10 cellular contexts compared by ENCODE assay signal in the genomic region with DNA sequence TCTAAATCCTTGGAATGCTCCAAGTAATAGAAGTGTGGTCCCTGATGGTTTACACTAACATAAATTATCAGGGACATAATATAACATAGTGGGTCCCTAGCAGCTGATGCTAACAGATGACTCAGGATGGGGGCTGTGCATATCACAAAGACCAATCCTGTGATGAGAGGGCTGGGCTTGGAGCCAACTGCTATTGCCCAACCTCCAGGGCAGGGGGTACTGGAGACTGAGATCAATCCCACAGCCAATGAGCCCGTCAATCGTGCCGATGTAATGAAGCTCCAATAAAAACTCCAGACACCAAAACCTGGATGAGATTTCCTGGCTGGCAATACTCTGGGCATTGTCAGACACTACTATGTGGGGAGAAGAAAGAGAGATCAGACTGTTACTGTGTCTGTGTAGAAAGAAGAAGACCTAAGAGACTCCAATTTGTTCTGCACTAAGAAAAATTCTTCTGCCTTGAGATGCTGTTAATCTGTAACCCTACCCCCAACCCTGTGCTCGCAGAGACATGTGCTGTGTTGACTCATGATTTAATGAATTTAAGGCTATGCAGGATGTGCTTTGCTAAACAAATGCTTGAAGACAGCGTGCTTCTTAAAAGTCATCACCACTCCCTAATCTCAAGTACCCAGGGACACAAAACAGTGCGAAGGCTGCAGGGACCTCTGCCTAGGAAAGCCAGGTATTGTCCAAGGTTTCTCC. TPM values are rescaled to one million over a fixed set of nuclear protein-coding genes. Genes with fewer than 3 reads are reported as not detected.
DNase-seq lines count a peak whose midpoint lies in the region; TF ChIP-seq lines count a peak whose summit lies in the region.
"Had no signal": no experiment of that assay in that cellular context is flagged by ENCODE, and none has a peak within 500 bp of the region (broad histone marks: within the 10 kb centered on the region; RNA-seq: fewer than 3 reads in every experiment).

No MANE protein-coding gene starts in this region.

- no peak overlapping the region for H2AFZ ChIP-seq in SK-N-SH (ENCODE audit: low read depth)

- H3K9ac ChIP-seq in SK-N-SH, result no peak overlapping the region

- peak overlapping the region; percentile 71 for H3K4me2 ChIP-seq in SK-N-SH

- H3K36me3 ChIP-seq in SK-N-SH (replicated peaks in 1 of 2; ENCODE audit: control insufficient read depth in 1 of 2, insufficient read depth in 2 of 2, low read length in 1 of 2) (peaks cover 0 to 5% of the 10 kb centered on the region in 2 experiments), thyroid gland (no peaks in the 10 kb centered on the region)

- peak; percentile 37 for DNase-seq in NCI-H748 (lab: John Stamatoyannopoulos, UW; ENCODE audit: unreplicated experiment)
- no peak for DNase-seq in NCI-H748 treated with DMSO at 0.1 percent for 48 hours (lab: John Stamatoyannopoulos, UW)
- DNase-seq in SK-N-SH, result no peak
- DNase-seq in glomerular visceral epithelial cell (ENCODE audit: extremely low spot score), result peak; percentile 96
- DNase-seq in thyroid gland, result peak; percentile 13 to 14
- DNase-seq in AML-193 (lab: John Stamatoyannopoulos, UW), result no peak
- no peak for DNase-seq in NCI-H526 (lab: John Stamatoyannopoulos, UW)
- no peak for DNase-seq in NOMO-1 treated with DMSO at 0.1 percent for 48 hours (lab: John Stamatoyannopoulos, UW; ENCODE audit: unreplicated experiment)
- DNase-seq: activated CD8-positive, alpha-beta T cell treated with anti-CD3 and anti-CD28 coated beads for 36 hours; midbrain had no signal

- no peaks in the 10 kb centered on the region for H4K20me1 ChIP-seq in SK-N-SH (ENCODE audit: insufficient read depth)

- H3K27me3 ChIP-seq in SK-N-SH (ENCODE audit: insufficient read depth) (no peaks in the 10 kb centered on the region), thyroid gland (no peaks in the 10 kb centered on the region)

- TF ChIP-seq RAD21 in SK-N-SH (IDR thresholded peaks at IDR 0.05; ENCODE audit: low read length), result no peak

- no peak for TF ChIP-seq CTCF in SK-N-SH (IDR thresholded peaks at IDR 0.05)
- TF ChIP-seq CTCF in thyroid gland (IDR thresholded peaks at IDR 0.05), result no peak

- H3K4me3 ChIP-seq in SK-N-SH (ENCODE audit: low read depth in 2 of 2, low read length in 1 of 2) (no peak overlapping the region; a peak in 1 of 4 replicates), thyroid gland (replicated peaks in 1 of 3) (no peak overlapping the region)

- H3K9me3 ChIP-seq in SK-N-SH, result no peaks in the 10 kb centered on the region
- no peaks in the 10 kb centered on the region for H3K9me3 ChIP-seq in thyroid gland

- no peaks in the 10 kb centered on the region for H3K9me2 ChIP-seq in SK-N-SH

- peak in 1 of 2 experiments; percentile 27; a peak in 1 of 4 replicates for TF ChIP-seq EP300 in SK-N-SH (IDR thresholded peaks at IDR 0.05; ENCODE audit: borderline replicate concordance in 1 of 2, low read depth in 1 of 2, low read length in 1 of 2)

- peaks cover 4 to 27% of the 10 kb centered on the region in 2 experiments; a peak in 3 of 4 replicates for H3K4me1 ChIP-seq in SK-N-SH (ENCODE audit: control insufficient read depth in 1 of 2, insufficient read depth in 2 of 2, low read depth in 1 of 2, low read length in 1 of 2)
- H3K4me1 ChIP-seq in thyroid gland, result peaks cover 0 to 4% of the 10 kb centered on the region in 2 donors

- H3F3A ChIP-seq in SK-N-SH (replicated peaks; ENCODE audit: insufficient read depth), result peaks cover 21% of the 10 kb centered on the region

- CTCF ChIA-PET in SK-N-SH (lab: Yijun Ruan, JAX), result interaction anchor here (0.8 to 1.9 kb wide), 3 partner anchors 76 to 113 kb away, joined by 3 to 5 read pairs (median 4); no protein-coding TSS in a partner anchor

- WGBS in SK-N-SH (ENCODE audit: low lambda C conversion rate), result 33% methylated on average over 6 of the region's 6 CpGs
- WGBS in thyroid gland, 2 donors, result 82 to 86% methylated on average over 6 of the region's 6 CpGs

- intact Hi-C loops in thyroid gland (cut with DNase I), result no loop called here

- H3K27ac ChIP-seq in SK-N-SH (ENCODE audit: low read depth in 2 of 2, low read length in 1 of 2), result peak overlapping the region; percentile 32 to 83; a peak in 3 of 4 replicates
- H3K27ac ChIP-seq in thyroid gland, result no peak overlapping the region

- POLR2A ChIA-PET in SK-N-SH (lab: Yijun Ruan, JAX), result no interaction called here

- H3K79me2 ChIP-seq in SK-N-SH (ENCODE audit: insufficient read depth), result peaks cover 20% of the 10 kb centered on the region; the same call in 1 of the 2 replicates

- TF ChIP-seq POLR2A in thyroid gland (IDR thresholded peaks at IDR 0.05), result no peak

TF ChIP-seq in SK-N-SH, 30 proteins besides CTCF, POLR2A, EP300 and RAD21:
- TF ChIP-seq FOSL2 (IDR thresholded peaks at IDR 0.05; ENCODE audit: borderline replicate concordance, low read depth) (peak; percentile 74; the same call in 1 of the 2 replicates), FOXM1 (IDR thresholded peaks at IDR 0.05; ENCODE audit: low read depth) (no peak), TCF12 (IDR thresholded peaks at IDR 0.05) (peak; percentile 30), RFX5 (IDR thresholded peaks at IDR 0.05; ENCODE audit: low read length) (no peak), RXRA (IDR thresholded peaks at IDR 0.05; ENCODE audit: borderline replicate concordance, low read depth) (no peak), JUND (IDR thresholded peaks at IDR 0.05) (peak; percentile 69), TEAD4 (IDR thresholded peaks at IDR 0.05; ENCODE audit: borderline replicate concordance, insufficient read depth) (0 out of 2 replicates have a peak, but pooled peaks have one; percentile 36), SIN3A (IDR thresholded peaks at IDR 0.05; ENCODE audit: borderline replicate concordance, low read depth, low read length) (no peak; the same call in 1 of the 2 replicates), SMC3 (IDR thresholded peaks at IDR 0.05; ENCODE audit: low read depth, low read length) (no peak), NFIC (IDR thresholded peaks at IDR 0.05; ENCODE audit: borderline replicate concordance) (peak; percentile 78), ELF1 (IDR thresholded peaks at IDR 0.05) (no peak)
- TF ChIP-seq, protein P1, sequence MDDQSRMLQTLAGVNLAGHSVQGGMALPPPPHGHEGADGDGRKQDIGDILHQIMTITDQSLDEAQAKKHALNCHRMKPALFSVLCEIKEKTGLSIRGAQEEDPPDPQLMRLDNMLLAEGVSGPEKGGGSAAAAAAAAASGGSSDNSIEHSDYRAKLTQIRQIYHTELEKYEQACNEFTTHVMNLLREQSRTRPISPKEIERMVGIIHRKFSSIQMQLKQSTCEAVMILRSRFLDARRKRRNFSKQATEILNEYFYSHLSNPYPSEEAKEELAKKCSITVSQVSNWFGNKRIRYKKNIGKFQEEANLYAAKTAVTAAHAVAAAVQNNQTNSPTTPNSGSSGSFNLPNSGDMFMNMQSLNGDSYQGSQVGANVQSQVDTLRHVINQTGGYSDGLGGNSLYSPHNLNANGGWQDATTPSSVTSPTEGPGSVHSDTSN (IDR thresholded peaks at IDR 0.05), result peak; percentile 77
- TF ChIP-seq, protein P2, sequence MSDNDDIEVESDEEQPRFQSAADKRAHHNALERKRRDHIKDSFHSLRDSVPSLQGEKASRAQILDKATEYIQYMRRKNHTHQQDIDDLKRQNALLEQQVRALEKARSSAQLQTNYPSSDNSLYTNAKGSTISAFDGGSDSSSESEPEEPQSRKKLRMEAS (IDR thresholded peaks at IDR 0.05; ENCODE audit: low read depth), result peak; percentile 82; the same call in 1 of the 2 replicates
- TF ChIP-seq, protein P3, sequence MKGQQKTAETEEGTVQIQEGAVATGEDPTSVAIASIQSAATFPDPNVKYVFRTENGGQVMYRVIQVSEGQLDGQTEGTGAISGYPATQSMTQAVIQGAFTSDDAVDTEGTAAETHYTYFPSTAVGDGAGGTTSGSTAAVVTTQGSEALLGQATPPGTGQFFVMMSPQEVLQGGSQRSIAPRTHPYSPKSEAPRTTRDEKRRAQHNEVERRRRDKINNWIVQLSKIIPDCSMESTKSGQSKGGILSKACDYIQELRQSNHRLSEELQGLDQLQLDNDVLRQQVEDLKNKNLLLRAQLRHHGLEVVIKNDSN (IDR thresholded peaks at IDR 0.05; ENCODE audit: borderline replicate concordance, low read depth), result 0 out of 2 replicates have a peak, but pooled peaks have one; percentile 8

RNA-seq across cellular contexts. Expression of a gene that starts 33.4 kb away (rescaled TPM):
- polyA plus RNA-seq in SK-N-SH (2012; rRNA removed), result 7.8 and 10.3 TPM in 2 replicates
- polyA plus RNA-seq in SK-N-SH (2012; cell fraction: cytosol; rRNA removed), result 11.5 TPM in 2 replicates
- polyA plus RNA-seq in SK-N-SH (2012; cell fraction: nucleus; rRNA removed), result 6.4 and 13.5 TPM in 2 replicates
- total RNA-seq in thyroid gland, result 10 to 100 TPM in 3 of 4 donors, 1 to 10 TPM in 1; 9.1 to 29.6 (median 19.7) TPM

Comparison
In these comparisons a context has a peak if more than half of its experiments do, and no peak if none do; other contexts are left out.
1. DNase-seq: peak in NCI-H748 (single experiment), glomerular visceral epithelial cell (single experiment) and thyroid gland (2 of 2); none in NCI-H748 treated with DMSO at 0.1 percent for 48 hours (single experiment), SK-N-SH (single experiment), AML-193 (0 of 2), NCI-H526 (0 of 2) and NOMO-1 treated with DMSO at 0.1 percent for 48 hours (single experiment).
2. H3K27ac ChIP-seq: peak in SK-N-SH (2 of 2); none in thyroid gland (0 of 3).